In genomic region chr12:52050116-52050770, GRCh38 we compare ENCODE assay signal across 8 cellular contexts. TPM values are rescaled to one million over a fixed set of nuclear protein-coding genes. Genes with fewer than 3 reads are reported as not detected.
A peak's percentile ranks its signal among the peaks of the same experiment; 100 is the strongest.
DNase-seq lines count a peak whose midpoint lies in the region; ATAC-seq, FAIRE-seq and TF ChIP-seq lines count a peak whose summit lies in the region.

No MANE protein-coding gene starts in this region.

- H3K4me1 ChIP-seq in Peyer's patch = peaks cover 0 to 46% (median 18%) of the 10 kb centered on the region in 4 donors

- H3K4me3 Mint-ChIP-seq in T-helper 1 cell treated with Interleukin-12 subunit alpha and Interleukin-12 subunit beta and Interleukin-4 antibody, amounts not matched to agents 30 μg/mL and 1 μg/mL, for 36 hours = peak overlapping the region; percentile 83
- peak overlapping the region; percentile 69 for H3K4me3 Mint-ChIP-seq in natural killer cell treated with Interleukin-12 subunit alpha and Interleukin-12 subunit beta and Interleukin-15 and Interleukin-18, amount 100 ng/mL, for 72 hours

- H3K9me3 Mint-ChIP-seq in T-helper 1 cell treated with Interleukin-12 subunit alpha and Interleukin-12 subunit beta and Interleukin-4 antibody, amounts not matched to agents 30 μg/mL and 1 μg/mL, for 36 hours = no peaks in the 10 kb centered on the region
- H3K9me3 Mint-ChIP-seq in natural killer cell treated with Interleukin-12 subunit alpha and Interleukin-12 subunit beta and Interleukin-15 and Interleukin-18, amount 100 ng/mL, for 72 hours = no peaks in the 10 kb centered on the region

- TF ChIP-seq POLR2A in Peyer's patch (IDR thresholded peaks at IDR 0.05) = no peak

- peak overlapping the region; percentile 93 to 96 (median 96) for H3K27ac ChIP-seq in Peyer's patch

- H3K36me3 Mint-ChIP-seq in T-helper 1 cell treated with Interleukin-12 subunit alpha and Interleukin-12 subunit beta and Interleukin-4 antibody, amounts not matched to agents 30 μg/mL and 1 μg/mL, for 36 hours (ENCODE audit: low read depth) = no peaks in the 10 kb centered on the region
- no peaks in the 10 kb centered on the region for H3K36me3 Mint-ChIP-seq in natural killer cell treated with Interleukin-12 subunit alpha and Interleukin-12 subunit beta and Interleukin-15 and Interleukin-18, amount 100 ng/mL, for 72 hours

- H3K4me1 Mint-ChIP-seq in T-helper 1 cell treated with Interleukin-12 subunit alpha and Interleukin-12 subunit beta and Interleukin-4 antibody, amounts not matched to agents 30 μg/mL and 1 μg/mL, for 36 hours (ENCODE audit: low read depth) = peaks cover 40% of the 10 kb centered on the region
- H3K4me1 Mint-ChIP-seq in natural killer cell treated with Interleukin-12 subunit alpha and Interleukin-12 subunit beta and Interleukin-15 and Interleukin-18, amount 100 ng/mL, for 72 hours (ENCODE audit: low read depth in 2 of 2) = peaks cover 28 to 48% of the 10 kb centered on the region in 2 donors

- H3K4me3 ChIP-seq in Peyer's patch = peak overlapping the region; percentile 59 to 68 (median 61)
- H3K4me3 ChIP-seq in epithelial cell of esophagus (ENCODE audit: low read length) = peak overlapping the region; percentile 48

- ATAC-seq in natural killer cell treated with Interleukin-12 subunit alpha and Interleukin-12 subunit beta and Interleukin-15 and Interleukin-18, amount 100 ng/mL, for 72 hours = no peak
- ATAC-seq in GM21423 (IDR thresholded peaks at IDR 0.05; ENCODE audit: unreplicated experiment) (no peak), GM21619 (IDR thresholded peaks at IDR 0.05; ENCODE audit: unreplicated experiment) (no peak)

- no peak for FAIRE-seq in HTR-8/SVneo (lab: Jason Lieb, UNC)

- peaks cover 9% of the 10 kb centered on the region for H3K27me3 Mint-ChIP-seq in T-helper 1 cell treated with Interleukin-12 subunit alpha and Interleukin-12 subunit beta and Interleukin-4 antibody, amounts not matched to agents 30 μg/mL and 1 μg/mL, for 36 hours (ENCODE audit: low read depth)
- peaks cover 6 to 10% of the 10 kb centered on the region in 2 donors for H3K27me3 Mint-ChIP-seq in natural killer cell treated with Interleukin-12 subunit alpha and Interleukin-12 subunit beta and Interleukin-15 and Interleukin-18, amount 100 ng/mL, for 72 hours

- H3K36me3 ChIP-seq in Peyer's patch = peaks cover 0 to 11% (median 0%) of the 10 kb centered on the region in 3 donors

- DNase-seq in T-helper 1 cell = no peak
- DNase-seq in Peyer's patch = no peak
- no peak for DNase-seq in epithelial cell of esophagus (ENCODE audit: low read depth)
- no peak for DNase-seq in natural killer cell treated with Interleukin-12 subunit alpha and Interleukin-12 subunit beta and Interleukin-15 and Interleukin-18, amount 100 ng/mL, for 72 hours (ENCODE audit: low spot score)
- DNase-seq in HTR-8/SVneo (ENCODE audit: insufficient read length, low spot score) = no peak

- TF ChIP-seq CTCF in Peyer's patch (IDR thresholded peaks at IDR 0.05) (no peak), epithelial cell of esophagus (IDR thresholded peaks at IDR 0.05; ENCODE audit: insufficient read depth, low read depth, low read length, missing control alignments) (no peak)

- H3K27me3 ChIP-seq in Peyer's patch = no peaks in the 10 kb centered on the region

- no peaks in the 10 kb centered on the region for H3K9me3 ChIP-seq in Peyer's patch

- peak overlapping the region; percentile 72 for H3K27ac Mint-ChIP-seq in T-helper 1 cell treated with Interleukin-12 subunit alpha and Interleukin-12 subunit beta and Interleukin-4 antibody, amounts not matched to agents 30 μg/mL and 1 μg/mL, for 36 hours
- peak overlapping the region; percentile 37 to 69 for H3K27ac Mint-ChIP-seq in natural killer cell treated with Interleukin-12 subunit alpha and Interleukin-12 subunit beta and Interleukin-15 and Interleukin-18, amount 100 ng/mL, for 72 hours

RNA-seq across cellular contexts. Expression of gene NR4A1, which starts 1.0 kb away (rescaled TPM):
- total RNA-seq in Peyer's patch = 100 to 1,000 TPM in 1 of 4 donors, 10 to 100 TPM in 2, 1 to 10 TPM in 1; 3.9 to 265 (median 42.2) TPM
- total RNA-seq in natural killer cell treated with Interleukin-12 subunit alpha and Interleukin-12 subunit beta and Interleukin-15 and Interleukin-18, amount 100 ng/mL, for 72 hours = 1 to 10 TPM; 3.0 to 4.0 TPM

RNA-seq across cellular contexts. Expression of gene ATG101, which starts 19.5 kb away (rescaled TPM):
- 10 to 100 TPM; 31.5 to 39.6 (median 33.9) TPM for total RNA-seq in Peyer's patch
- total RNA-seq in natural killer cell treated with Interleukin-12 subunit alpha and Interleukin-12 subunit beta and Interleukin-15 and Interleukin-18, amount 100 ng/mL, for 72 hours = 10 to 100 TPM; 43.1 to 55.1 TPM

RNA-seq across cellular contexts. Expression of gene SMIM41, which starts 29.3 kb away (rescaled TPM):
- 1 to 10 TPM in 2 of 4 donors, not detected in 2; 1.4 to 6.6 TPM for total RNA-seq in Peyer's patch
- total RNA-seq in natural killer cell treated with Interleukin-12 subunit alpha and Interleukin-12 subunit beta and Interleukin-15 and Interleukin-18, amount 100 ng/mL, for 72 hours = not detected

RNA-seq across cellular contexts. Expression of gene TAMALIN, which starts 43.5 kb away (rescaled TPM):
- total RNA-seq in Peyer's patch = 100 to 1,000 TPM in 1 of 4 donors, 10 to 100 TPM in 1, 1 to 10 TPM in 2; 1.2 to 112 (median 16.2) TPM
- total RNA-seq in natural killer cell treated with Interleukin-12 subunit alpha and Interleukin-12 subunit beta and Interleukin-15 and Interleukin-18, amount 100 ng/mL, for 72 hours = 1 to 10 TPM; 5.4 to 5.6 TPM
